In the genomic region with DNA sequence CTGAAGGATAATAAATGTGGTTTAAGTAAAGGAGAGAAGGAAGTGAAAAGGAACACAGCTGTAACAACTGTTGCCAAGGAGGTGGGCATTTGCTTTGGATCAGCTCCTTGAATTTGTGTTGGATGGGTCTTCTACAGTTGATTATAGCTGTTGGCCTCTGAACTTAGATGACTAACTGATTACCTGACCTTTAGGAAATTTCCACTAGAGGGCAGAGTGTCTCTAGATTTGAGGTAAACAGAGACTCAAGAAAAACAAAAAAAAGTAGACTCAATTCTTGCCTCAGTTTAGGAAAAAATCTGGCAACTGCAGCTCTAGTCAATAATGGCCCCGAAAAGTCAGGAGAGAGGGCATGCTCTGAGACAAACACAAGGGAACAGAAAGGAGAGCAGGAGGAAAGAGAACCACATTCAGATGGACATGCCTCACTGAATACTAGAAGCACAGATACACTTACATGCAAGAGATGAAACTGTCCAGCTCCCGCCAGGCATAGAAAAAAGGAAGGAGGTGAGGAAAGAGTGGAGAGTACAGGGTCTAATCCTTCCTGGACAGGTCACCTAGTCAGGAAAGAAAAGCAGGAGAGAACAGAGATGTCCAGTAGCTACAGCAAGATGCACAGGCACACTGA, we compare ENCODE assay signal across 8 cellular contexts. TPM values are rescaled to one million over a fixed set of nuclear protein-coding genes. Genes with fewer than 3 reads are reported as not detected.
DNase-seq lines count a peak whose midpoint lies in the region; ATAC-seq and TF ChIP-seq lines count a peak whose summit lies in the region.

No MANE protein-coding gene starts in this region.

- ATAC-seq in activated CD4-positive, alpha-beta T cell treated with anti-CD3 and anti-CD28 coated beads for 36 hours, result peak; percentile 71
- ATAC-seq in central memory CD8-positive, alpha-beta T cell (replicated peaks; ENCODE audit: extremely low read depth, poor library complexity, severe bottlenecking), result peak; percentile 36
- ATAC-seq in GM19023 (IDR thresholded peaks at IDR 0.05; ENCODE audit: unreplicated experiment) (no peak), HG03520 (IDR thresholded peaks at IDR 0.05; ENCODE audit: unreplicated experiment) (no peak)

- POLR2A ChIA-PET in activated CD4-positive, alpha-beta T cell treated with anti-CD3 and anti-CD28 coated beads for 36 hours (lab: Charles Lee), result interaction anchor here (0.6 to 1.5 kb wide), 5 partner anchors 9 to 510 kb away, joined by 3 to 10 read pairs (median 3); partner anchors contain the start of gene CERS5

- H3K27me3 Mint-ChIP-seq in activated CD4-positive, alpha-beta T cell treated with anti-CD3 and anti-CD28 coated beads for 36 hours, result no peaks in the 10 kb centered on the region
- H3K27me3 Mint-ChIP-seq in central memory CD8-positive, alpha-beta T cell, result no peaks in the 10 kb centered on the region
- H3K27me3 Mint-ChIP-seq in nephron (ENCODE audit: low read depth), result no peaks in the 10 kb centered on the region

- no peak for DNase-seq in activated CD4-positive, alpha-beta T cell treated with anti-CD3 and anti-CD28 coated beads for 36 hours
- DNase-seq in activated CD4-positive, alpha-beta T cell treated with anti-CD3 and anti-CD28 coated beads, Interleukin-2, amount 50 U/mL, for 48 hours, result no peak
- peak; percentile 71 for DNase-seq in NCI-H82 (lab: John Stamatoyannopoulos, UW)
- no peak for DNase-seq in central memory CD8-positive, alpha-beta T cell (ENCODE audit: low spot score in 2 of 2)
- DNase-seq in activated CD4-positive, CD25-positive, alpha-beta regulatory T cell treated with anti-CD3 and anti-CD28 coated beads, Interleukin-2, amount 50 U/mL, for 72 hours, result no peak

- CTCF ChIA-PET in activated CD4-positive, alpha-beta T cell treated with anti-CD3 and anti-CD28 coated beads for 36 hours (lab: Charles Lee), result interaction anchor here (0.5 to 3.0 kb wide), 50 partner anchors 8 to 1147 kb away, joined by 3 to 43 read pairs (median 4); partner anchors contain the start of genes CERS5, COX14, LIMA1 and SMARCD1

- TF ChIP-seq CTCF in nephron (IDR thresholded peaks at IDR 0.05; ENCODE audit: unreplicated experiment in 3 of 3), result peak; percentile 57 to 64 (median 60)

- H3K36me3 Mint-ChIP-seq in activated CD4-positive, alpha-beta T cell treated with anti-CD3 and anti-CD28 coated beads for 36 hours (ENCODE audit: low read depth), result peaks cover 44% of the 10 kb centered on the region
- H3K36me3 Mint-ChIP-seq in central memory CD8-positive, alpha-beta T cell (ENCODE audit: insufficient read depth), result peaks cover 68% of the 10 kb centered on the region
- peaks cover 59% of the 10 kb centered on the region for H3K36me3 Mint-ChIP-seq in nephron (ENCODE audit: low read depth)

- intact Hi-C loops in activated CD4-positive, alpha-beta T cell treated with anti-CD3 and anti-CD28 coated beads for 36 hours (cut with DNase I, micrococcal nuclease), result loop anchor here (1.0 to 2.0 kb wide), 3 partner anchors 43 to 182 kb away; no protein-coding TSS in a partner anchor

- peaks cover 6% of the 10 kb centered on the region for H3K4me1 Mint-ChIP-seq in activated CD4-positive, alpha-beta T cell treated with anti-CD3 and anti-CD28 coated beads for 36 hours
- H3K4me1 Mint-ChIP-seq in central memory CD8-positive, alpha-beta T cell, result peaks cover 35% of the 10 kb centered on the region
- H3K4me1 Mint-ChIP-seq in nephron, result no peaks in the 10 kb centered on the region

- H3K4me3 Mint-ChIP-seq in activated CD4-positive, alpha-beta T cell treated with anti-CD3 and anti-CD28 coated beads for 36 hours, result no peak overlapping the region
- H3K4me3 Mint-ChIP-seq in central memory CD8-positive, alpha-beta T cell, result no peak overlapping the region
- no peak overlapping the region for H3K4me3 Mint-ChIP-seq in nephron

- H3K27ac Mint-ChIP-seq in activated CD4-positive, alpha-beta T cell treated with anti-CD3 and anti-CD28 coated beads for 36 hours, result peak overlapping the region; percentile 74
- no peak overlapping the region for H3K27ac Mint-ChIP-seq in central memory CD8-positive, alpha-beta T cell (ENCODE audit: low read depth)
- H3K27ac Mint-ChIP-seq in nephron, result peak overlapping the region in 1 of 3 experiments; percentile 8

- H3K9me3 Mint-ChIP-seq in activated CD4-positive, alpha-beta T cell treated with anti-CD3 and anti-CD28 coated beads for 36 hours (ENCODE audit: low read depth), result no peaks in the 10 kb centered on the region
- H3K9me3 Mint-ChIP-seq in central memory CD8-positive, alpha-beta T cell, result no peaks in the 10 kb centered on the region
- H3K9me3 Mint-ChIP-seq in nephron, result no peaks in the 10 kb centered on the region

RNA-seq across cellular contexts. Expression of gene COX14, which starts 20.6 kb away (rescaled TPM):
- 10 to 100 TPM; 26.8 to 44.2 TPM for total RNA-seq in activated CD4-positive, alpha-beta T cell treated with anti-CD3 and anti-CD28 coated beads for 36 hours

RNA-seq across cellular contexts. Expression of gene GPD1, which starts 28.8 kb away (rescaled TPM):
- total RNA-seq in activated CD4-positive, alpha-beta T cell treated with anti-CD3 and anti-CD28 coated beads for 36 hours, result under 1 TPM; 0.25 to 0.37 TPM

RNA-seq across cellular contexts. Expression of gene CERS5, which starts 34.5 kb away (rescaled TPM):
- total RNA-seq in activated CD4-positive, alpha-beta T cell treated with anti-CD3 and anti-CD28 coated beads for 36 hours, result 10 to 100 TPM; 49.4 to 64.4 TPM

RNA-seq across cellular contexts. Expression of gene SMARCD1, which starts 47.5 kb away (rescaled TPM):
- 10 to 100 TPM; 51.8 to 76.6 TPM for total RNA-seq in activated CD4-positive, alpha-beta T cell treated with anti-CD3 and anti-CD28 coated beads for 36 hours

Comparison
In these comparisons a context has a peak if more than half of its experiments do, and no peak if none do; other contexts are left out.
1. ATAC-seq: peak in activated CD4-positive, alpha-beta T cell treated with anti-CD3 and anti-CD28 coated beads for 36 hours (single experiment) and central memory CD8-positive, alpha-beta T cell (single experiment); none in GM19023 (single experiment) and HG03520 (single experiment).